Comparison of ENCODE assay signal across 24 cellular contexts in the genomic region with DNA sequence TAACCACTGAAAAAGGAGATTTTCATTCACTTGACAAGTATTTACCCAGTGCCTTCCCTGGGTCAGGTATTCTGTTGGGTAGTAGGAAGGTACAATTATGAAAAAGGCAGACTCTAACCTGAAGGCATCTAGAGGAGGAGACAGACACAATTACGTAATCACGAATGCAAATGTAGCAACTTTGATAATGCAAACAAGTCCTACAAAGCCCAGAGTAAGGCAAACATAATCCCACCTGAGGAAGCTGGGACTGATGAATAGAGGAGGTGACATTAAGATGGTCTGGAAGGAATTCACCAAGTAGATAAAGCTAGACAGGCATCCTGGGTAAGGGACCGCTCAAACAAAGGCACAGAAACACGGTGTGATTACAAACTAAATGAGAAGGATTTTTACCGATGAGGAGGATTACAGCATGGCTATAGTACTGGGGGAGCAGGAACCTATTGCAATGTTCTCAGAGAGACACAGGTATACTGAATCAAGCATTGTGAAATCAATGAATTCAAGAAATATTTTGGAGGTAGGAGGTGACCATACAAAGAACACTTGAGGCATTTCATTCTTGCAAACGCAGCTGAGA. TPM values are rescaled to one million over a fixed set of nuclear protein-coding genes. Genes with fewer than 3 reads are reported as not detected.
DNase-seq lines count a peak whose midpoint lies in the region; ATAC-seq, FAIRE-seq and TF ChIP-seq lines count a peak whose summit lies in the region.
"Had no signal": no experiment of that assay in that cellular context is flagged by ENCODE, and none has a peak within 500 bp of the region (broad histone marks: within the 10 kb centered on the region; RNA-seq: fewer than 3 reads in every experiment).

No MANE protein-coding gene starts in this region.

- no peak overlapping the region for H3K27ac ChIP-seq in GM23338 (ENCODE audit: low read depth)
- no peak overlapping the region for H3K27ac ChIP-seq in keratinocyte (ENCODE audit: control insufficient read depth, insufficient read depth, low read length)
- H3K27ac ChIP-seq: body of pancreas, foreskin keratinocyte had no signal

- H3K9me1 ChIP-seq in keratinocyte (ENCODE audit: control insufficient read depth, extremely low read depth, insufficient read depth, low read length), result no peaks in the 10 kb centered on the region

- H3K9me3 Mint-ChIP-seq in GM23338 (no peaks in the 10 kb centered on the region), WTC11 (no peaks in the 10 kb centered on the region)
- H3K9me3 Mint-ChIP-seq: activated naive CD8-positive, alpha-beta T cell treated with anti-CD3 and anti-CD28 coated beads for 36 hours; activated T-helper 1 cell treated with anti-CD3 and anti-CD28 coated beads, Interleukin-12 subunit alpha, Interleukin-12 subunit beta, Interleukin-2, Interleukin-4 antibody, amounts not matched to agents 30 ng/mL and 10 ng/mL and 1 ng/mL, durations not matched to agents 14 hours and 24 hours and 36 hours had no signal

- POLR2A ChIA-PET in WTC11 (lab: Charles Lee), result no interaction called here

- H3K4me1 Mint-ChIP-seq in GM23338 (peaks cover 22% of the 10 kb centered on the region), WTC11 (peaks cover 23% of the 10 kb centered on the region)
- H3K4me1 Mint-ChIP-seq: activated naive CD8-positive, alpha-beta T cell treated with anti-CD3 and anti-CD28 coated beads for 36 hours had no signal

- no peaks in the 10 kb centered on the region for H3K27me3 Mint-ChIP-seq in GM23338 (ENCODE audit: insufficient read depth, low read depth, poor library complexity)
- H3K27me3 Mint-ChIP-seq in WTC11 (ENCODE audit: low read depth), result no peaks in the 10 kb centered on the region

- CTCF ChIA-PET in WTC11 (lab: Charles Lee), result interaction anchor here (1.0 kb wide), 1 partner anchor 62 kb away, joined by 3 read pairs; no protein-coding TSS in a partner anchor

- no peaks in the 10 kb centered on the region for H3K9me3 ChIP-seq in keratinocyte (ENCODE audit: control insufficient read depth, low read depth, low read length)
- H3K9me3 ChIP-seq: body of pancreas had no signal

- TF ChIP-seq POLR2A in NB4 (IDR thresholded peaks at IDR 0.05; ENCODE audit: extremely low read depth, insufficient read length), result no peak

- H3K4me1 ChIP-seq in GM23338 (ENCODE audit: insufficient read depth), result peaks cover 25% of the 10 kb centered on the region
- H3K4me1 ChIP-seq in keratinocyte (ENCODE audit: control insufficient read depth, extremely low read depth, insufficient read depth, low read length), result no peaks in the 10 kb centered on the region
- H3K4me1 ChIP-seq: body of pancreas, foreskin keratinocyte had no signal

- H4K20me1 ChIP-seq in GM23338 (replicated peaks; ENCODE audit: insufficient read depth), result no peaks in the 10 kb centered on the region
- H4K20me1 ChIP-seq in keratinocyte (ENCODE audit: control insufficient read depth, extremely low read depth, insufficient read depth, low read length), result no peaks in the 10 kb centered on the region

- H3K27ac Mint-ChIP-seq in GM23338 (no peak overlapping the region; the same call in 1 of the 2 replicates), WTC11 (peak overlapping the region; percentile 34)
- H3K27ac Mint-ChIP-seq: activated naive CD8-positive, alpha-beta T cell treated with anti-CD3 and anti-CD28 coated beads for 36 hours; activated T-helper 1 cell treated with anti-CD3 and anti-CD28 coated beads, Interleukin-12 subunit alpha, Interleukin-12 subunit beta, Interleukin-2, Interleukin-4 antibody, amounts not matched to agents 30 ng/mL and 10 ng/mL and 1 ng/mL, durations not matched to agents 14 hours and 24 hours and 36 hours had no signal

- H3K27me3 ChIP-seq in GM23338 (ENCODE audit: insufficient read depth), result no peaks in the 10 kb centered on the region
- H3K27me3 ChIP-seq in keratinocyte (ENCODE audit: control insufficient read depth, extremely low read depth, insufficient read depth, low read length), result no peaks in the 10 kb centered on the region
- H3K27me3 ChIP-seq: body of pancreas had no signal

- no peak for TF ChIP-seq CTCF in GM23338 (conservative IDR thresholded peaks at IDR 0.05; ENCODE audit: low read depth in 2 of 2)
- no peak for TF ChIP-seq CTCF in NB4 (IDR thresholded peaks at IDR 0.05; ENCODE audit: low read depth, low read length)
- TF ChIP-seq CTCF in WTC11 (IDR thresholded peaks at IDR 0.05), result no peak
- no peak for TF ChIP-seq CTCF in keratinocyte (optimal IDR thresholded peaks at IDR 0.05 in 1 of 3, IDR thresholded peaks at IDR 0.05 in 1 of 3, conservative IDR thresholded peaks at IDR 0.05 in 1 of 3; ENCODE audit: extremely low read depth in 1 of 3, insufficient read depth in 2 of 3, low read length in 3 of 3)

- ATAC-seq in GM23338 (peak; percentile 61), WTC11 (peak; percentile 69)
- ATAC-seq: body of pancreas, foreskin keratinocyte had no signal

- no peak overlapping the region for H3K9ac ChIP-seq in keratinocyte (ENCODE audit: control insufficient read depth, extremely low read depth, insufficient read depth, low read length)

- H3K4me2 ChIP-seq in GM23338 (peak overlapping the region; percentile 21), keratinocyte (ENCODE audit: control insufficient read depth, extremely low read depth, insufficient read depth, low read depth, low read length) (no peak overlapping the region)
- H3K4me2 ChIP-seq: smooth muscle cell had no signal

- H3K9me2 ChIP-seq in GM23338 (ENCODE audit: insufficient read depth), result no peaks in the 10 kb centered on the region

- dilution Hi-C loops in keratinocyte (cut with MboI; ENCODE audit: extremely low pct_ligation_motif_present, low sequenced_read_pairs), result no loop called here

- H3F3A ChIP-seq in GM23338 (replicated peaks; ENCODE audit: low read depth), result no peaks in the 10 kb centered on the region

- H3K36me3 ChIP-seq in GM23338 (ENCODE audit: insufficient read depth) (no peaks in the 10 kb centered on the region), keratinocyte (ENCODE audit: control insufficient read depth in 2 of 2, extremely low read depth in 1 of 2, insufficient read depth in 2 of 2, low read length in 2 of 2) (no peaks in the 10 kb centered on the region)

- DNase-seq in GM23338 (ENCODE audit: low spot score) (peak; percentile 45), NB4 (ENCODE audit: low read depth) (peak; percentile 7), WTC11 (ENCODE audit: low spot score) (no peak), keratinocyte (ENCODE audit: low read depth, low spot score) (no peak), frontal cortex (ENCODE audit: low spot score in 2 of 2) (no peak), HT-29 (ENCODE audit: low spot score) (no peak)
- DNase-seq in activated CD4-positive, alpha-beta T cell treated with anti-CD3 and anti-CD28 coated beads, Interleukin-2, amount 50 U/mL, for 48 hours, result no peak
- no peak for DNase-seq in stimulated activated CD4-positive, alpha-beta T cell treated with anti-CD3 and anti-CD28 coated beads, Interleukin-2, amount 100 ng/mL, for 48 hours
- DNase-seq: activated CD4-positive, alpha-beta T cell treated with anti-CD3 and anti-CD28 coated beads for 1 hour; activated naive CD8-positive, alpha-beta T cell treated with anti-CD3 and anti-CD28 coated beads for 36 hours; body of pancreas; C1 segment of cervical spinal cord; cortex of kidney; Karpas-422; NCI-H2227 treated with DMSO at 0.1 percent for 48 hours; NK-92 treated with Interleukin-12 subunit alpha and Interleukin-12 subunit beta, amount 100 ng/mL, for 24 hours; RPMI8226; stimulated activated CD8-positive, alpha-beta memory T cell treated with anti-CD3 and anti-CD28 coated beads, Interleukin-4, amount 100 ng/mL, for 48 hours; substantia nigra had no signal

- H2AFZ ChIP-seq in GM23338, result no peak overlapping the region
- no peak overlapping the region for H2AFZ ChIP-seq in keratinocyte (ENCODE audit: control insufficient read depth, low read length)

- FAIRE-seq in keratinocyte (lab: Jason Lieb, UNC) (peak; percentile 29), frontal cortex (lab: Jason Lieb, UNC) (no peak)
- FAIRE-seq: G401.6, H54 had no signal

- H3K4me3 ChIP-seq in GM23338 (no peak overlapping the region), NB4 (ENCODE audit: low read depth, low read length) (no peak overlapping the region), keratinocyte (ENCODE audit: control insufficient read depth in 2 of 3, extremely low read depth in 1 of 3, insufficient read depth in 2 of 3, low read depth in 1 of 3, low read length in 3 of 3) (no peak overlapping the region)
- H3K4me3 ChIP-seq: body of pancreas, smooth muscle cell had no signal

- H3K4me3 Mint-ChIP-seq in GM23338 (no peak overlapping the region), WTC11 (no peak overlapping the region)
- H3K4me3 Mint-ChIP-seq: activated naive CD8-positive, alpha-beta T cell treated with anti-CD3 and anti-CD28 coated beads for 36 hours; activated T-helper 1 cell treated with anti-CD3 and anti-CD28 coated beads, Interleukin-12 subunit alpha, Interleukin-12 subunit beta, Interleukin-2, Interleukin-4 antibody, amounts not matched to agents 30 ng/mL and 10 ng/mL and 1 ng/mL, durations not matched to agents 14 hours and 24 hours and 36 hours had no signal

- no peaks in the 10 kb centered on the region for H3K79me2 ChIP-seq in GM23338 (replicated peaks; ENCODE audit: insufficient read depth)
- no peaks in the 10 kb centered on the region for H3K79me2 ChIP-seq in keratinocyte (ENCODE audit: control insufficient read depth, insufficient read depth, low read length)

- H3K36me3 Mint-ChIP-seq in GM23338 (ENCODE audit: low read depth) (no peaks in the 10 kb centered on the region), WTC11 (no peaks in the 10 kb centered on the region)
- H3K36me3 Mint-ChIP-seq: activated naive CD8-positive, alpha-beta T cell treated with anti-CD3 and anti-CD28 coated beads for 36 hours had no signal

TF ChIP-seq in GM23338, 12 proteins besides CTCF, POLR2A, EP300 and RAD21 (continues in another document):
- TF ChIP-seq POLR2AphosphoS5 (IDR thresholded peaks at IDR 0.05; ENCODE audit: low read depth) (no peak), EZH2 (IDR thresholded peaks at IDR 0.05; ENCODE audit: low read depth, unreplicated experiment) (no peak)

TF ChIP-seq in WTC11, 78 proteins besides CTCF, POLR2A, EP300 and RAD21 (continues in another document):
- TF ChIP-seq ZNF138 (CRISPR knock-in tag; conservative IDR thresholded peaks at IDR 0.05), result no peak

RNA-seq across cellular contexts. Expression of gene TMEM150C, which starts 37.1 kb away (rescaled TPM):
- 1.9 and 4.0 TPM in 2 replicates for total RNA-seq in GM23338 (2014; rRNA removed; shearing (Covaris generic))
- polyA plus RNA-seq in GM23338 (2016; fragmentation: Nextera tagmentation; extraction: Ambion mirVana) (1.5 and 1.7 TPM in 2 replicates), keratinocyte (0.05 to 0.16 TPM (median 0.07 TPM) in 3 replicates)
- total RNA-seq in WTC11 (2021) (2.3 to 2.7 TPM (median 2.6 TPM) in 3 replicates), frontal cortex (74.2 TPM)
- not detected for polyA plus RNA-seq in keratinocyte (2011; ENCODE audit: low read depth)
- 0.09 and 0.11 TPM in 2 replicates for polyA plus RNA-seq in keratinocyte (2011; cell fraction: cytosol; rRNA removed)
- 0.15 and 0.43 TPM in 2 replicates for polyA plus RNA-seq in keratinocyte (2011; cell fraction: nucleus; rRNA removed)
- 0.08 and 0.17 TPM in 2 replicates for polyA plus RNA-seq in keratinocyte (2012; ENCODE audit: low replicate concordance)
- polyA minus RNA-seq in keratinocyte, result not detected in 3 replicates
- polyA minus RNA-seq in keratinocyte (2011; cell fraction: cytosol; rRNA and poly(A)+ RNA removed), result not detected
- polyA minus RNA-seq in keratinocyte (2011; cell fraction: nucleus; rRNA and poly(A)+ RNA removed), result 0.11 and 0.39 TPM in 2 replicates
- total RNA-seq in HT-29 (2014; rRNA removed; shearing (Covaris generic)), result not detected in 2 replicates
- total RNA-seq: activated naive CD8-positive, alpha-beta T cell treated with anti-CD3 and anti-CD28 coated beads for 36 hours; activated T-helper 1 cell treated with anti-CD3 and anti-CD28 coated beads, Interleukin-12 subunit alpha, Interleukin-12 subunit beta, Interleukin-2, Interleukin-4 antibody, amounts not matched to agents 30 ng/mL and 10 ng/mL and 1 ng/mL, durations not matched to agents 14 hours and 24 hours and 36 hours had no signal

Comparison
In these comparisons a context has a peak if more than half of its experiments do, and no peak if none do; other contexts are left out.
1. DNase-seq: peak in GM23338 (single experiment) and NB4 (single experiment); none in WTC11 (single experiment), keratinocyte (single experiment), activated CD4-positive, alpha-beta T cell treated with anti-CD3 and anti-CD28 coated beads, Interleukin-2, amount 50 U/mL, for 48 hours (0 of 2), stimulated activated CD4-positive, alpha-beta T cell treated with anti-CD3 and anti-CD28 coated beads, Interleukin-2, amount 100 ng/mL, for 48 hours (0 of 2), frontal cortex (0 of 2) and HT-29 (single experiment).
2. RNA of gene TMEM150C, which starts 37.1 kb away (total RNA-seq): 74.2 TPM in frontal cortex (single experiment); 1.9 to 4.0 TPM in GM23338, 2.3 to 2.7 TPM in WTC11 and not detected in HT-29; every median in the first group is over 10 times any median in the second.